Comparison of ENCODE assay signal across 8 cellular contexts in genomic region chr22:42091446-42091764, GRCh38. TPM values are rescaled to one million over a fixed set of nuclear protein-coding genes. Genes with fewer than 3 reads are reported as not detected.
A peak's percentile ranks its signal among the peaks of the same experiment; 100 is the strongest.
DNase-seq lines count a peak whose midpoint lies in the region; ATAC-seq, FAIRE-seq and TF ChIP-seq lines count a peak whose summit lies in the region.

No MANE protein-coding gene starts in this region.

- peak overlapping the region; percentile 71 for H3K4me2 ChIP-seq in DOHH2 (ENCODE audit: low read length)
- peak overlapping the region; percentile 97 for H3K4me2 ChIP-seq in PC-3 (ENCODE audit: low read length)

- peaks cover 6% of the 10 kb centered on the region; the same call in 1 of the 2 replicates for H4K20me1 ChIP-seq in DOHH2 (ENCODE audit: control insufficient read depth, insufficient read depth, low read depth, low read length)
- H4K20me1 ChIP-seq in PC-3 (ENCODE audit: low read length) = peaks cover 7% of the 10 kb centered on the region; the same call in 1 of the 2 replicates

- H3F3A ChIP-seq in DOHH2 (ENCODE audit: control insufficient read depth, insufficient read depth) (peaks cover 4% of the 10 kb centered on the region; the same call in 1 of the 2 replicates), PC-3 (ENCODE audit: low read length, unreplicated experiment) (no peaks in the 10 kb centered on the region)

- peaks cover 22% of the 10 kb centered on the region for H3K4me1 ChIP-seq in DOHH2 (ENCODE audit: control insufficient read depth, low read length)
- peaks cover 9% of the 10 kb centered on the region; the same call in 1 of the 2 replicates for H3K4me1 ChIP-seq in PC-3 (ENCODE audit: insufficient read depth, low read length)
- H3K4me1 ChIP-seq in pancreas = peaks cover 0 to 13% (median 5%) of the 10 kb centered on the region in 3 donors

- no peak for FAIRE-seq in pancreas (lab: Jason Lieb, UNC)

- ATAC-seq in PC-3 (no peak), pancreas (peak in 1 of 4 donors; percentile 4), GM18520 (IDR thresholded peaks at IDR 0.05; ENCODE audit: unreplicated experiment) (no peak)

- in situ Hi-C loops in KBM-7 (cut with MboI; ENCODE audit: low pct_unique_long_range_greater_than_20kb, low sequenced_read_pairs) = no loop called here

- peaks cover 26% of the 10 kb centered on the region for H3K36me3 ChIP-seq in DOHH2 (ENCODE audit: control insufficient read depth, low read length)
- peaks cover 4% of the 10 kb centered on the region; the same call in 1 of the 2 replicates for H3K36me3 ChIP-seq in PC-3 (ENCODE audit: low read depth, low read length)
- H3K36me3 ChIP-seq in pancreas = no peaks in the 10 kb centered on the region

- TF ChIP-seq CTCF in DOHH2 (IDR thresholded peaks at IDR 0.05; ENCODE audit: low read depth, low read length, poor library complexity, severe bottlenecking) = no peak
- TF ChIP-seq CTCF in PC-3 (conservative IDR thresholded peaks at IDR 0.05; ENCODE audit: low read depth, low read length) = no peak
- TF ChIP-seq CTCF in epithelial cell of proximal tubule (conservative IDR thresholded peaks at IDR 0.05; ENCODE audit: low read depth, low read length) = no peak
- no peak for TF ChIP-seq CTCF in pancreas (IDR thresholded peaks at IDR 0.05)

- H3K9me3 ChIP-seq in DOHH2 (ENCODE audit: control insufficient read depth, insufficient read depth, low read length) (no peaks in the 10 kb centered on the region), PC-3 (ENCODE audit: low read length) (no peaks in the 10 kb centered on the region), pancreas (no peaks in the 10 kb centered on the region)

- H3K9me2 ChIP-seq in DOHH2 (replicated peaks; ENCODE audit: control insufficient read depth, low read length) (no peaks in the 10 kb centered on the region), PC-3 (replicated peaks; ENCODE audit: low read length) (no peaks in the 10 kb centered on the region)

- H3K79me2 ChIP-seq in DOHH2 (ENCODE audit: control insufficient read depth, low read length) (peaks cover 40% of the 10 kb centered on the region), PC-3 (ENCODE audit: low read length) (peaks cover 32% of the 10 kb centered on the region)

- no TSS peak for BruUV-seq in PC-3 (replicated peaks; lab: Mats Ljungman, UMichigan)

- peak overlapping the region; percentile 19; the same call in 1 of the 2 replicates for H3K27ac ChIP-seq in DOHH2 (ENCODE audit: low read depth, low read length)
- peak overlapping the region; percentile 47 for H3K27ac ChIP-seq in PC-3 (ENCODE audit: low read length)
- peak overlapping the region; percentile 90 to 98 (median 93) for H3K27ac ChIP-seq in pancreas

- CTCF ChIA-PET in PC-3 (lab: Charles Lee) = interaction anchor here (0.9 kb wide), 1 partner anchor 22 kb away, joined by 7 read pairs; no protein-coding TSS in a partner anchor

- peak overlapping the region; percentile 78 for H3K9ac ChIP-seq in PC-3 (ENCODE audit: low read length)

- intact Hi-C loops in PC-3 (cut with micrococcal nuclease) (loop anchor here (2.0 kb wide), 2 partner anchors 125 to 353 kb away; no protein-coding TSS in a partner anchor), pancreas (cut with DNase I) (loop anchor here in 1 of 3 donors (10.0 kb wide), 1 partner anchor 343 kb away; the partner anchor contains the start of gene NFAM1)

- DNase-seq in PC-3 (no peak), epithelial cell of proximal tubule (ENCODE audit: low read depth) (no peak), pancreas (no peak), NCI-H128 (lab: John Stamatoyannopoulos, UW; ENCODE audit: unreplicated experiment) (no peak), KBM-7 (no peak), NOMO-1 treated with dmso at 0.1 percent for 144 hours (lab: John Stamatoyannopoulos, UW; ENCODE audit: unreplicated experiment) (no peak)

- POLR2A ChIA-PET in PC-3 (lab: Charles Lee; ENCODE audit: unreplicated experiment) = no interaction called here

- H3K27me3 ChIP-seq in DOHH2 (ENCODE audit: control insufficient read depth, low read length) (no peaks in the 10 kb centered on the region), PC-3 (ENCODE audit: low read length) (no peaks in the 10 kb centered on the region), pancreas (no peaks in the 10 kb centered on the region)

- H2AFZ ChIP-seq in PC-3 (ENCODE audit: low read length) = peak overlapping the region; percentile 91

- H3K4me3 ChIP-seq in DOHH2 (ENCODE audit: low read length) (peak overlapping the region; percentile 88), PC-3 (ENCODE audit: low read length) (peak overlapping the region; percentile 80), epithelial cell of proximal tubule (ENCODE audit: low read depth, low read length) (peak overlapping the region; percentile 96), pancreas (peak overlapping the region; percentile 31 to 89 (median 66))

- WGBS in pancreas, 2 donors = 10 to 13% methylated on average over 7 of the region's 7 CpGs

RNA-seq across cellular contexts. Expression of gene NDUFA6, which starts 0.8 kb away (rescaled TPM):
- 91.5 and 118 TPM in 2 replicates for total RNA-seq in PC-3 (2014; rRNA removed)
- 91.0 and 108 TPM in 2 replicates for total RNA-seq in epithelial cell of proximal tubule
- 10 to 100 TPM; 16.8 to 32.4 (median 23.0) TPM for total RNA-seq in pancreas
- polyA plus RNA-seq in pancreas = 10 to 100 TPM; 36.6 to 44.5 TPM

RNA-seq across cellular contexts. Expression of gene SMDT1, which starts 11.9 kb away (rescaled TPM):
- total RNA-seq in PC-3 (2014; rRNA removed) (17.5 and 18.3 TPM in 2 replicates), epithelial cell of proximal tubule (1.1 and 3.0 TPM in 2 replicates), pancreas (10 to 100 TPM; 50.9 to 81.9 (median 58.1) TPM)
- polyA plus RNA-seq in pancreas = 100 to 1,000 TPM in 1 of 2 donors, 10 to 100 TPM in 1; 53.1 to 119 TPM

RNA-seq across cellular contexts. Expression of gene PHETA2, which starts 17.4 kb away (rescaled TPM):
- total RNA-seq in PC-3 (2014; rRNA removed) (0.04 TPM in 1 of 2 replicates, not detected in the other), epithelial cell of proximal tubule (10.9 and 11.2 TPM in 2 replicates), pancreas (1 to 10 TPM; 7.4 to 9.8 (median 9.5) TPM)
- 10 to 100 TPM; 10.1 to 10.9 TPM for polyA plus RNA-seq in pancreas

RNA-seq across cellular contexts. Expression of gene NAGA, which starts 20.8 kb away (rescaled TPM):
- total RNA-seq in PC-3 (2014; rRNA removed) (25.1 and 27.2 TPM in 2 replicates), epithelial cell of proximal tubule (38.9 and 41.2 TPM in 2 replicates), pancreas (10 to 100 TPM in 1 of 6 donors, 1 to 10 TPM in 5; 3.1 to 13.9 (median 5.7) TPM)
- 1 to 10 TPM; 3.2 to 7.9 TPM for polyA plus RNA-seq in pancreas

RNA-seq across cellular contexts. Expression of gene CYP2D6, which starts 39.2 kb away (rescaled TPM):
- total RNA-seq in PC-3 (2014; rRNA removed) (0.52 and 0.55 TPM in 2 replicates), epithelial cell of proximal tubule (0.14 and 0.29 TPM in 2 replicates), pancreas (1 to 10 TPM in 1 of 6 donors, under 1 TPM in 5; 0.35 to 1.5 (median 0.49) TPM)
- 1 to 10 TPM; 3.5 to 7.3 TPM for polyA plus RNA-seq in pancreas

Comparison
In these comparisons a context has a peak if more than half of its experiments do, and no peak if none do; other contexts are left out.
1. H3K27ac ChIP-seq: peak in every context shown above with its lines; median percentile 93 in pancreas; 47 in PC-3; 19 in DOHH2.